ENCODE assay signal across 1 cellular context in the genomic region with DNA sequence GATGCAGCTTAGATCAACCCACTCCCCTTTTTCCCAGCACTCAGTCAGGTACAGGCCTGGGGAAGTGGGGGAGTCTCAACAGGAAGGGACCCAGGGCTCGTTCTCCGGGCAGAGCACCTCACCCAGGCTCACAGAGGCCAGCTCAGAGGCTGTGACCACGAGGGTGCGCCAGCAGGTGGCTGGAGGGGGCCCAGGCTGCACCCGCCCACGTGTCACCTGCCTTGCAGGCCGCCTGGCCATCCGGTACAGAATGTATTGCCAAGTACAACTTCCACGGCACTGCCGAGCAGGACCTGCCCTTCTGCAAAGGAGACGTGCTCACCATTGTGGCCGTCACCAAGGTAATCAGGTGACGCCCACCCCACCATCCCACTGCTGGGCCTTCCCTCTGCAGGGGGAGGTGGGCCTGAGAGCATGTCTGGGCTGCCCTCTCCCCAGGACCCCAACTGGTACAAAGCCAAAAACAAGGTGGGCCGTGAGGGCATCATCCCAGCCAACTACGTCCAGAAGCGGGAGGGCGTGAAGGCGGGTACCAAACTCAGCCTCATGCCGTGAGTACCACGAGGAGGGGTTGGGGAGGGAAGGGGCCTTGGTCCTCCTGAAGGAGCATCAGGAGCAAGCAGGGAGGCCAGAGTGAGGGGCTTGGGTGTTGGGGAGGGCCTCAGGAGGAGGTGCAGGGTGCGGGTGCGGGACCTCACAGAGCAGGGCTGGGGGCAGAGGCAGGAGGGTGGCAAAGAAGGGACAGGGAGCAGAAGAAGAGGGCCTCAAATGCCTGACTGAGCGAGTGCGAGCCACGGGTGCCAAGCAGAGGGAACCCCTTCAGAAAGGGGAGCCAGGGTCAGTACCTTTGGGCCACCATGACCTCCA.
A peak's percentile ranks its signal among the peaks of the same experiment; 100 is the strongest.
TF ChIP-seq lines count a peak whose summit lies in the region.

No MANE protein-coding gene starts in this region.

TF ChIP-seq in liver, 16 proteins besides CTCF, POLR2A, EP300 and RAD21 (continued from another document):
- TF ChIP-seq ATF3 (IDR thresholded peaks at IDR 0.05) (no peak), YY1 (IDR thresholded peaks at IDR 0.05) (peak; percentile 55), FOXA1 (IDR thresholded peaks at IDR 0.05) (no peak), GABPA (IDR thresholded peaks at IDR 0.05 in 1 of 2, conservative IDR thresholded peaks at IDR 0.05 in 1 of 2) (no peak)
